In the genomic region with DNA sequence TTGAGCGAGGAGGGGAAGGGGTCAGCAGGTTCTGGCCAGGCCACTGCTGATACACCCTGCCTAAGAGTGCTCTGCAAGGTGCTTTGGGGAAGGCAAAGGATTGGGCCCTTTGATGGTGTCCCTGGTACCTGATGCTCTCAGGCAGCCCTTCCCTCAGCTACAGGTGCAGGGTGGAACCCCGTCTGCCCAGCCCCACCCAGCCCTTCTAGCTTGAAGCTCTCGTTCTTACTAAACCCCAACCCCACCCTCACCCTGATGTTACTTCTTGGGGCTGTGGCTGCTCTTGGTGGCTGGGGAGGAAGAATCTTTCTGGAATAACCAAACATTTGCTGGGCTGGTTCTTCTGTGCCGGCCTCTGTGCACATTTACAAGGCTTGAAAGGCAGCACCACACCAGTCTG, we compare ENCODE assay signal across 1 cellular context.
TF ChIP-seq lines count a peak whose summit lies in the region.

No MANE protein-coding gene starts in this region.

TF ChIP-seq in SK-N-SH, 30 proteins besides CTCF, POLR2A, EP300 and RAD21 (continued from another document):
- TF ChIP-seq, protein P1, sequence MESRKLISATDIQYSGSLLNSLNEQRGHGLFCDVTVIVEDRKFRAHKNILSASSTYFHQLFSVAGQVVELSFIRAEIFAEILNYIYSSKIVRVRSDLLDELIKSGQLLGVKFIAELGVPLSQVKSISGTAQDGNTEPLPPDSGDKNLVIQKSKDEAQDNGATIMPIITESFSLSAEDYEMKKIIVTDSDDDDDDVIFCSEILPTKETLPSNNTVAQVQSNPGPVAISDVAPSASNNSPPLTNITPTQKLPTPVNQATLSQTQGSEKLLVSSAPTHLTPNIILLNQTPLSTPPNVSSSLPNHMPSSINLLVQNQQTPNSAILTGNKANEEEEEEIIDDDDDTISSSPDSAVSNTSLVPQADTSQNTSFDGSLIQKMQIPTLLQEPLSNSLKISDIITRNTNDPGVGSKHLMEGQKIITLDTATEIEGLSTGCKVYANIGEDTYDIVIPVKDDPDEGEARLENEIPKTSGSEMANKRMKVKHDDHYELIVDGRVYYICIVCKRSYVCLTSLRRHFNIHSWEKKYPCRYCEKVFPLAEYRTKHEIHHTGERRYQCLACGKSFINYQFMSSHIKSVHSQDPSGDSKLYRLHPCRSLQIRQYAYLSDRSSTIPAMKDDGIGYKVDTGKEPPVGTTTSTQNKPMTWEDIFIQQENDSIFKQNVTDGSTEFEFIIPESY (IDR thresholded peaks at IDR 0.05; ENCODE audit: borderline replicate concordance, low read depth) = no peak
- no peak for TF ChIP-seq FOXM1 (IDR thresholded peaks at IDR 0.05; ENCODE audit: low read depth)
- TF ChIP-seq, protein P2, sequence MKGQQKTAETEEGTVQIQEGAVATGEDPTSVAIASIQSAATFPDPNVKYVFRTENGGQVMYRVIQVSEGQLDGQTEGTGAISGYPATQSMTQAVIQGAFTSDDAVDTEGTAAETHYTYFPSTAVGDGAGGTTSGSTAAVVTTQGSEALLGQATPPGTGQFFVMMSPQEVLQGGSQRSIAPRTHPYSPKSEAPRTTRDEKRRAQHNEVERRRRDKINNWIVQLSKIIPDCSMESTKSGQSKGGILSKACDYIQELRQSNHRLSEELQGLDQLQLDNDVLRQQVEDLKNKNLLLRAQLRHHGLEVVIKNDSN (IDR thresholded peaks at IDR 0.05; ENCODE audit: borderline replicate concordance, low read depth) = no peak
- TF ChIP-seq, protein P3, sequence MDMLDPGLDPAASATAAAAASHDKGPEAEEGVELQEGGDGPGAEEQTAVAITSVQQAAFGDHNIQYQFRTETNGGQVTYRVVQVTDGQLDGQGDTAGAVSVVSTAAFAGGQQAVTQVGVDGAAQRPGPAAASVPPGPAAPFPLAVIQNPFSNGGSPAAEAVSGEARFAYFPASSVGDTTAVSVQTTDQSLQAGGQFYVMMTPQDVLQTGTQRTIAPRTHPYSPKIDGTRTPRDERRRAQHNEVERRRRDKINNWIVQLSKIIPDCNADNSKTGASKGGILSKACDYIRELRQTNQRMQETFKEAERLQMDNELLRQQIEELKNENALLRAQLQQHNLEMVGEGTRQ (IDR thresholded peaks at IDR 0.05; ENCODE audit: borderline replicate concordance, low read depth, low read length) = no peak
- TF ChIP-seq RFX5 (IDR thresholded peaks at IDR 0.05; ENCODE audit: low read length) = no peak
